18 cellular contexts compared by ENCODE assay signal in genomic region chr6:135397172-135397952, GRCh38.
"Had no signal": no experiment of that assay in that cellular context is flagged by ENCODE, and none has a peak within 500 bp of the region (broad histone marks: within the 10 kb centered on the region; RNA-seq: fewer than 3 reads in every experiment).

No MANE protein-coding gene starts in this region.

- H3K4me3 Mint-ChIP-seq: activated naive CD4-positive, alpha-beta T cell treated with anti-CD3 and anti-CD28 coated beads for 36 hours; activated naive CD8-positive, alpha-beta T cell treated with anti-CD3 and anti-CD28 coated beads, Interleukin-2, amount 50 U/mL, for 24 hours; activated T-helper 17 cell treated with anti-CD3 and anti-CD28 coated beads, Interleukin-2, amount 50 U/mL, for 72 hours; endodermal cell; natural killer cell treated with Interleukin-12 subunit alpha and Interleukin-12 subunit beta and Interleukin-15 and Interleukin-18, amount 100 ng/mL, for 72 hours had no signal

- H3K4me3 ChIP-seq: gastrocnemius medialis, heart left ventricle, transverse colon had no signal

- DNase-seq: activated CD4-positive, alpha-beta T cell treated with anti-CD3 and anti-CD28 coated beads for 1 hour; activated CD4-positive, alpha-beta T cell treated with anti-CD3 and anti-CD28 coated beads, Interleukin-2, amount 50 U/mL, for 48 hours; activated naive CD4-positive, alpha-beta T cell treated with anti-CD3 and anti-CD28 coated beads for 36 hours; activated naive CD8-positive, alpha-beta T cell treated with anti-CD3 and anti-CD28 coated beads, Interleukin-2, amount 50 U/mL, for 24 hours; endodermal cell; gastrocnemius medialis; heart left ventricle; mesendoderm; nucleus accumbens; posterior cingulate gyrus; retina; stimulated activated CD4-positive, alpha-beta T cell treated with anti-CD3 and anti-CD28 coated beads, Interleukin-12 subunit alpha, Interleukin-12 subunit beta, amount 100 ng/mL, for 4 hours; stimulated activated naive CD4-positive, alpha-beta T cell; T-helper 9 cell; transverse colon had no signal

- H3K27me3 Mint-ChIP-seq: activated naive CD8-positive, alpha-beta T cell treated with anti-CD3 and anti-CD28 coated beads, Interleukin-2, amount 50 U/mL, for 24 hours; activated T-helper 17 cell treated with anti-CD3 and anti-CD28 coated beads, Interleukin-2, amount 50 U/mL, for 72 hours; natural killer cell treated with Interleukin-12 subunit alpha and Interleukin-12 subunit beta and Interleukin-15 and Interleukin-18, amount 100 ng/mL, for 72 hours had no signal

- H3K9me3 Mint-ChIP-seq: activated naive CD4-positive, alpha-beta T cell treated with anti-CD3 and anti-CD28 coated beads for 36 hours; activated naive CD8-positive, alpha-beta T cell treated with anti-CD3 and anti-CD28 coated beads, Interleukin-2, amount 50 U/mL, for 24 hours; activated T-helper 17 cell treated with anti-CD3 and anti-CD28 coated beads, Interleukin-2, amount 50 U/mL, for 72 hours; endodermal cell; natural killer cell treated with Interleukin-12 subunit alpha and Interleukin-12 subunit beta and Interleukin-15 and Interleukin-18, amount 100 ng/mL, for 72 hours had no signal

- H3K27me3 ChIP-seq: gastrocnemius medialis, heart left ventricle, transverse colon had no signal

- H3K27ac ChIP-seq: gastrocnemius medialis, heart left ventricle, transverse colon, VCaP had no signal

- H3K9me3 ChIP-seq: gastrocnemius medialis, heart left ventricle, transverse colon had no signal

- H3K27ac Mint-ChIP-seq: activated naive CD4-positive, alpha-beta T cell treated with anti-CD3 and anti-CD28 coated beads for 36 hours; activated naive CD8-positive, alpha-beta T cell treated with anti-CD3 and anti-CD28 coated beads, Interleukin-2, amount 50 U/mL, for 24 hours; activated T-helper 17 cell treated with anti-CD3 and anti-CD28 coated beads, Interleukin-2, amount 50 U/mL, for 72 hours; endodermal cell; natural killer cell treated with Interleukin-12 subunit alpha and Interleukin-12 subunit beta and Interleukin-15 and Interleukin-18, amount 100 ng/mL, for 72 hours had no signal

- H3K4me1 ChIP-seq: gastrocnemius medialis, heart left ventricle had no signal

- H3K36me3 Mint-ChIP-seq: natural killer cell treated with Interleukin-12 subunit alpha and Interleukin-12 subunit beta and Interleukin-15 and Interleukin-18, amount 100 ng/mL, for 72 hours had no signal

- H3K4me1 Mint-ChIP-seq: activated naive CD8-positive, alpha-beta T cell treated with anti-CD3 and anti-CD28 coated beads, Interleukin-2, amount 50 U/mL, for 24 hours; activated T-helper 17 cell treated with anti-CD3 and anti-CD28 coated beads, Interleukin-2, amount 50 U/mL, for 72 hours had no signal

- ATAC-seq: activated naive CD8-positive, alpha-beta T cell treated with anti-CD3 and anti-CD28 coated beads, Interleukin-2, amount 50 U/mL, for 24 hours; activated T-helper 17 cell treated with anti-CD3 and anti-CD28 coated beads, Interleukin-2, amount 50 U/mL, for 72 hours; gastrocnemius medialis; heart left ventricle; natural killer cell treated with Interleukin-12 subunit alpha and Interleukin-12 subunit beta and Interleukin-15 and Interleukin-18, amount 100 ng/mL, for 72 hours had no signal

- H3K36me3 ChIP-seq: transverse colon had no signal
